In genomic region chr12:6327591-6328041, GRCh38 we compare ENCODE assay signal across 1 cellular context.
TF ChIP-seq lines count a peak whose summit lies in the region.

No MANE protein-coding gene starts in this region.

TF ChIP-seq in K562, 482 proteins besides CTCF, POLR2A, EP300 and RAD21:
- TF ChIP-seq SUPT5H (IDR thresholded peaks at IDR 0.05) (peak; percentile 32; the same call in 1 of the 2 replicates), CBFA2T3 (IDR thresholded peaks at IDR 0.05) (no peak), BCOR (IDR thresholded peaks at IDR 0.05) (no peak), KHSRP (IDR thresholded peaks at IDR 0.05) (no peak), POLR2G (IDR thresholded peaks at IDR 0.05; ENCODE audit: low read depth, low read length) (peak; percentile 69), POLR2AphosphoS5 (IDR thresholded peaks at IDR 0.05; ENCODE audit: control insufficient read depth, insufficient read depth, low read depth, low read length) (peak; percentile 8; the same call in 1 of the 2 replicates), POLR2AphosphoS2 (IDR thresholded peaks at IDR 0.05; ENCODE audit: low read length) (peak; percentile 65; the same call in 1 of the 2 replicates), MYNN (IDR thresholded peaks at IDR 0.05) (0 out of 2 replicates have a peak, but pooled peaks have one; percentile 28), MYNN (CRISPR knock-in tag; IDR thresholded peaks at IDR 0.05) (no peak), ZNF143 (CRISPR knock-in tag; IDR thresholded peaks at IDR 0.05) (no peak)
